In genomic region chr2:100880730-100881129, GRCh38 we compare ENCODE assay signal across 1 cellular context.
TF ChIP-seq lines count a peak whose summit lies in the region.

No MANE protein-coding gene starts in this region.

TF ChIP-seq in SK-N-SH, 30 proteins besides CTCF, POLR2A, EP300 and RAD21 (continued from another document):
- TF ChIP-seq IRF3 (IDR thresholded peaks at IDR 0.05; ENCODE audit: low read depth, low read length), result no peak
